Comparison of ENCODE assay signal across 14 cellular contexts in the genomic region with DNA sequence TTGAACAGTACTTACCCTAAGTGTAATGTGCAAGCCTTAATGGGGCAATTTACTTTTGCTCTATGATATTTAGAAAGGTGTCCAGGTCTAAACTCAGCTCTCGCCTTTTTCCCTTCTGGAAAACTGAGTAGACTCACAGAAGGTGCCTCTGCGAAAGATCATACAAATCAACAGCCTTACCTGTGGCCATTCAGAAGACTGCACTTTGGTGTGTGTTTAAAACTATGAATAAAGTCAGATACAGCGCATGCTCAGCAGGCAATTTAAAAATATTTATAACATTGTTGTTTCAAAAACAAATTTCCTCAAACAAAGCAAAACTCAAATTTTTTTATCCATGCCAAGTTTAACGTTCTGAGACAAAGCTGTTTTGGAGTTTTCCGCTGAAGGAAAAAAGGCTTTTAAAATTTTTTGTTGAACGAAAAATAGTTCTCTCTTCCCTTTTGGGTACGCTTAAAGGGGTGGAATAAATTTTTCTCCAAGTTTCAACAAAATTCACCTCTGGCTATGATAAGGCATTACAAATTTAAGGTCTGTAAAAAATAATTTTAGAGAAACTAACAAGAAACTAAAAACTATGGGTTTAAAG.
DNase-seq lines count a peak whose midpoint lies in the region; ATAC-seq and TF ChIP-seq lines count a peak whose summit lies in the region.
"Had no signal": no experiment of that assay in that cellular context is flagged by ENCODE, and none has a peak within 500 bp of the region (broad histone marks: within the 10 kb centered on the region; RNA-seq: fewer than 3 reads in every experiment).

No MANE protein-coding gene starts in this region.

- no peaks in the 10 kb centered on the region for H3K36me3 Mint-ChIP-seq in WTC11
- H3K36me3 Mint-ChIP-seq in activated T-helper 2 cell treated with anti-CD3 and anti-CD28 coated beads, Interferon-gamma antibody, Interleukin-2, Interleukin-4, amounts not matched to agents 10 μg/mL and 5 μg/mL and 100 μg/mL, durations not matched to agents 14 hours and 24 hours and 36 hours (ENCODE audit: low read depth), result no peaks in the 10 kb centered on the region

- POLR2A ChIA-PET in WTC11 (lab: Charles Lee), result no interaction called here

- TF ChIP-seq CTCF in WTC11 (IDR thresholded peaks at IDR 0.05) (no peak), stomach (IDR thresholded peaks at IDR 0.05) (no peak)

- peak overlapping the region; percentile 72 for H3K4me2 ChIP-seq in skeletal muscle satellite cell (ENCODE audit: low read length)

- H3K9me3 ChIP-seq in skeletal muscle satellite cell (replicated peaks; ENCODE audit: low read length) (no peaks in the 10 kb centered on the region), stomach (no peaks in the 10 kb centered on the region)
- H3K9me3 ChIP-seq: tibial nerve had no signal

- no peak overlapping the region for H3K27ac Mint-ChIP-seq in WTC11
- H3K27ac Mint-ChIP-seq in activated T-helper 2 cell treated with anti-CD3 and anti-CD28 coated beads, Interferon-gamma antibody, Interleukin-2, Interleukin-4, amounts not matched to agents 10 μg/mL and 5 μg/mL and 100 μg/mL, durations not matched to agents 14 hours and 24 hours and 36 hours, result no peak overlapping the region

- H3K27ac ChIP-seq in stomach, result peak overlapping the region in 2 of 5 donors; percentile 2 to 76

- WGBS in stomach, 5 donors, result 83 to 92% (median 90%) methylated on average over 7 of the region's 7 CpGs

- peak; percentile 69 for TF ChIP-seq POLR2A in GM19099 (IDR thresholded peaks at IDR 0.05; ENCODE audit: extremely low read depth, insufficient read length, low read depth)
- no peak for TF ChIP-seq POLR2A in stomach (IDR thresholded peaks at IDR 0.05)

- peaks cover 28% of the 10 kb centered on the region for H3K4me1 Mint-ChIP-seq in WTC11
- no peaks in the 10 kb centered on the region for H3K4me1 Mint-ChIP-seq in activated T-helper 2 cell treated with anti-CD3 and anti-CD28 coated beads, Interferon-gamma antibody, Interleukin-2, Interleukin-4, amounts not matched to agents 10 μg/mL and 5 μg/mL and 100 μg/mL, durations not matched to agents 14 hours and 24 hours and 36 hours (ENCODE audit: low read depth)

- H3K36me3 ChIP-seq in skeletal muscle satellite cell (ENCODE audit: insufficient read depth, low read length) (no peaks in the 10 kb centered on the region), stomach (no peaks in the 10 kb centered on the region)
- H3K36me3 ChIP-seq: tibial nerve had no signal

- no peak overlapping the region for H3K4me3 Mint-ChIP-seq in WTC11
- H3K4me3 Mint-ChIP-seq in activated T-helper 2 cell treated with anti-CD3 and anti-CD28 coated beads, Interferon-gamma antibody, Interleukin-2, Interleukin-4, amounts not matched to agents 10 μg/mL and 5 μg/mL and 100 μg/mL, durations not matched to agents 14 hours and 24 hours and 36 hours (ENCODE audit: low read depth), result no peak overlapping the region

- H3K27me3 Mint-ChIP-seq in WTC11 (ENCODE audit: low read depth), result no peaks in the 10 kb centered on the region
- peaks cover 14% of the 10 kb centered on the region for H3K27me3 Mint-ChIP-seq in activated T-helper 2 cell treated with anti-CD3 and anti-CD28 coated beads, Interferon-gamma antibody, Interleukin-2, Interleukin-4, amounts not matched to agents 10 μg/mL and 5 μg/mL and 100 μg/mL, durations not matched to agents 14 hours and 24 hours and 36 hours (ENCODE audit: low read depth)

- TF ChIP-seq EP300 in stomach (IDR thresholded peaks at IDR 0.05), result no peak

- intact Hi-C loops in stomach (cut with DNase I; ENCODE audit: low total_unique reads), result no loop called here
- intact Hi-C loops in activated T-helper 2 cell treated with anti-CD3 and anti-CD28 coated beads, Interferon-gamma antibody, Interleukin-2, Interleukin-4, amounts not matched to agents 10 μg/mL and 5 μg/mL and 100 μg/mL, durations not matched to agents 14 hours and 24 hours and 36 hours (cut with micrococcal nuclease), result no loop called here

- CTCF ChIA-PET in WTC11 (lab: Charles Lee), result no interaction called here

- H3K9me3 Mint-ChIP-seq in WTC11, result no peaks in the 10 kb centered on the region
- no peaks in the 10 kb centered on the region for H3K9me3 Mint-ChIP-seq in activated T-helper 2 cell treated with anti-CD3 and anti-CD28 coated beads, Interferon-gamma antibody, Interleukin-2, Interleukin-4, amounts not matched to agents 10 μg/mL and 5 μg/mL and 100 μg/mL, durations not matched to agents 14 hours and 24 hours and 36 hours

- H3K4me1 ChIP-seq in skeletal muscle satellite cell (ENCODE audit: control insufficient read depth, insufficient read depth, low read length) (peaks cover 34% of the 10 kb centered on the region), stomach (peaks cover 7 to 68% (median 38%) of the 10 kb centered on the region in 4 donors)

- peak overlapping the region; percentile 45 for H3K4me3 ChIP-seq in skeletal muscle satellite cell (ENCODE audit: low read length)
- no peak overlapping the region for H3K4me3 ChIP-seq in stomach

- DNase-seq in WTC11 (ENCODE audit: low spot score) (no peak), stomach (no peak)
- DNase-seq in activated T-helper 2 cell treated with anti-CD3 and anti-CD28 coated beads, Interferon-gamma antibody, Interleukin-2, Interleukin-4, amounts not matched to agents 10 μg/mL and 5 μg/mL and 100 μg/mL, durations not matched to agents 14 hours and 24 hours and 36 hours (ENCODE audit: low spot score), result no peak
- DNase-seq in activated CD4-positive, CD25-positive, alpha-beta regulatory T cell treated with anti-CD3 and anti-CD28 coated beads, Interleukin-2, amount 50 U/mL, for 72 hours, result no peak
- DNase-seq: dermis blood vessel endothelial cell; islet precursor cell; stimulated activated CD4-positive, alpha-beta T cell treated with anti-CD3 and anti-CD28 coated beads, Interleukin-12 subunit alpha, Interleukin-12 subunit beta, amount 100 ng/mL, for 4 hours; SW 1271 had no signal

- no peaks in the 10 kb centered on the region for H3K27me3 ChIP-seq in skeletal muscle satellite cell (ENCODE audit: control insufficient read depth, insufficient read depth, low read length)
- no peaks in the 10 kb centered on the region for H3K27me3 ChIP-seq in stomach
- H3K27me3 ChIP-seq: tibial nerve had no signal

- ATAC-seq in HG03103 (IDR thresholded peaks at IDR 0.05; ENCODE audit: low read depth, unreplicated experiment), result peak; percentile 41
- ATAC-seq in WTC11, result 0 out of 2 replicates have a peak, but pooled peaks have one; percentile 14
- ATAC-seq in HG03039 (IDR thresholded peaks at IDR 0.05; ENCODE audit: unreplicated experiment), result no peak
- ATAC-seq: HCT116 had no signal

- H3K9ac ChIP-seq in skeletal muscle satellite cell (ENCODE audit: low read depth, low read length), result peak overlapping the region; percentile 64

TF ChIP-seq in WTC11, 78 proteins besides CTCF, POLR2A, EP300 and RAD21 (continues in another document):
- TF ChIP-seq ZNF121 (CRISPR knock-in tag; IDR thresholded peaks at IDR 0.05) (no peak), USF1 (CRISPR knock-in tag; IDR thresholded peaks at IDR 0.05) (no peak), SP1 (CRISPR knock-in tag; conservative IDR thresholded peaks at IDR 0.05) (no peak), ATF6 (CRISPR knock-in tag; IDR thresholded peaks at IDR 0.05) (no peak), CREM (CRISPR knock-in tag; IDR thresholded peaks at IDR 0.05) (no peak), STAT6 (CRISPR knock-in tag; conservative IDR thresholded peaks at IDR 0.05; ENCODE audit: low read depth) (no peak), GTF2I (CRISPR knock-in tag; conservative IDR thresholded peaks at IDR 0.05) (no peak)
